19 cellular contexts compared by ENCODE assay signal in genomic region chr10:7696545-7696944, GRCh38. TPM values are rescaled to one million over a fixed set of nuclear protein-coding genes. Genes with fewer than 3 reads are reported as not detected.
DNase-seq lines count a peak whose midpoint lies in the region; ATAC-seq and TF ChIP-seq lines count a peak whose summit lies in the region.
"Had no signal": no experiment of that assay in that cellular context is flagged by ENCODE, and none has a peak within 500 bp of the region (broad histone marks: within the 10 kb centered on the region; RNA-seq: fewer than 3 reads in every experiment).

No MANE protein-coding gene starts in this region.

- TF ChIP-seq POLR2A in thyroid gland (IDR thresholded peaks at IDR 0.05), result no peak

- peak overlapping the region; percentile 6 to 40 for H3K27ac ChIP-seq in coronary artery
- peak overlapping the region; percentile 65 to 79 (median 78) for H3K27ac ChIP-seq in thyroid gland
- no peak overlapping the region for H3K27ac ChIP-seq in endodermal cell (ENCODE audit: low read depth, low read length)
- H3K27ac ChIP-seq: ovary had no signal

- peak; percentile 87 for ATAC-seq in left lobe of liver
- ATAC-seq in GM21619 (IDR thresholded peaks at IDR 0.05; ENCODE audit: unreplicated experiment), result no peak
- ATAC-seq: stimulated activated naive CD8-positive, alpha-beta T cell treated with anti-CD3 and anti-CD28 coated beads, Interleukin-15, Interleukin-2, amounts not matched to agents 100 U/mL and 50 U/mL, for 24 hours had no signal

- peaks cover 6% of the 10 kb centered on the region for H3K9me3 Mint-ChIP-seq in activated CD4-positive, alpha-beta T cell treated with anti-CD3 and anti-CD28 coated beads, Interleukin-2, amount 10 ng/mL, durations not matched to agents 24 days and 14 days
- peaks cover 21% of the 10 kb centered on the region for H3K9me3 Mint-ChIP-seq in endodermal cell

- no peak overlapping the region for H3K27ac Mint-ChIP-seq in activated CD4-positive, alpha-beta T cell treated with anti-CD3 and anti-CD28 coated beads, Interleukin-2, amount 10 ng/mL, durations not matched to agents 24 days and 14 days
- no peak overlapping the region for H3K27ac Mint-ChIP-seq in endodermal cell
- H3K27ac Mint-ChIP-seq: activated CD4-positive, alpha-beta T cell treated with anti-CD3 and anti-CD28 coated beads, Interleukin-2, amount 10 ng/mL, durations not matched to agents 7 days and 5 days; activated naive CD8-positive, alpha-beta T cell treated with anti-CD3 and anti-CD28 coated beads for 36 hours had no signal

- H3K4me3 ChIP-seq in coronary artery (no peak overlapping the region), thyroid gland (replicated peaks in 1 of 3) (no peak overlapping the region), endodermal cell (ENCODE audit: low read length) (no peak overlapping the region)
- H3K4me3 ChIP-seq: ovary had no signal

- peaks cover 5% of the 10 kb centered on the region for H3K27me3 Mint-ChIP-seq in activated CD4-positive, alpha-beta T cell treated with anti-CD3 and anti-CD28 coated beads, Interleukin-2, amount 10 ng/mL, durations not matched to agents 24 days and 14 days
- peaks cover 2% of the 10 kb centered on the region for H3K27me3 Mint-ChIP-seq in endodermal cell (ENCODE audit: insufficient read depth)
- H3K27me3 Mint-ChIP-seq: activated CD4-positive, alpha-beta T cell treated with anti-CD3 and anti-CD28 coated beads, Interleukin-2, amount 10 ng/mL, durations not matched to agents 7 days and 5 days had no signal

- intact Hi-C loops in thyroid gland (cut with DNase I), result no loop called here
- intact Hi-C loops in activated CD4-positive, alpha-beta T cell treated with anti-CD3 and anti-CD28 coated beads, Interleukin-2, amount 10 ng/mL, durations not matched to agents 24 days and 14 days (cut with micrococcal nuclease), result no loop called here

- no peaks in the 10 kb centered on the region for H3K27me3 ChIP-seq in thyroid gland
- no peaks in the 10 kb centered on the region for H3K27me3 ChIP-seq in endodermal cell (ENCODE audit: control insufficient read depth, insufficient read depth, low read length, poor library complexity, severe bottlenecking)
- H3K27me3 ChIP-seq: ovary had no signal

- H3K4me1 ChIP-seq in thyroid gland (peaks cover 22 to 25% of the 10 kb centered on the region in 2 donors), endodermal cell (ENCODE audit: control insufficient read depth, insufficient read depth, low read length) (no peaks in the 10 kb centered on the region)

- no peak overlapping the region for H3K4me3 Mint-ChIP-seq in activated CD4-positive, alpha-beta T cell treated with anti-CD3 and anti-CD28 coated beads, Interleukin-2, amount 10 ng/mL, durations not matched to agents 24 days and 14 days
- H3K4me3 Mint-ChIP-seq in endodermal cell, result no peak overlapping the region
- H3K4me3 Mint-ChIP-seq: activated CD4-positive, alpha-beta T cell treated with anti-CD3 and anti-CD28 coated beads, Interleukin-2, amount 10 ng/mL, durations not matched to agents 7 days and 5 days; activated naive CD8-positive, alpha-beta T cell treated with anti-CD3 and anti-CD28 coated beads for 36 hours had no signal

- no peaks in the 10 kb centered on the region for H3K36me3 ChIP-seq in thyroid gland
- no peaks in the 10 kb centered on the region for H3K36me3 ChIP-seq in endodermal cell (ENCODE audit: control insufficient read depth, insufficient read depth, low read length)
- H3K36me3 ChIP-seq: ovary had no signal

- 18 to 25% methylated on average over 3 of the region's 3 CpGs for WGBS in thyroid gland, 2 donors
- 91 to 95% methylated on average over 3 of the region's 3 CpGs for WGBS in endodermal cell (ENCODE audit: insufficient coverage in 1 of 2, insufficient read length in 1 of 2), 2 experiments

- H3K9ac ChIP-seq in endodermal cell (ENCODE audit: extremely low read depth, low read length, poor library complexity, severe bottlenecking), result no peak overlapping the region

- peaks cover 3% of the 10 kb centered on the region for H3K36me3 Mint-ChIP-seq in activated CD4-positive, alpha-beta T cell treated with anti-CD3 and anti-CD28 coated beads, Interleukin-2, amount 10 ng/mL, durations not matched to agents 24 days and 14 days (ENCODE audit: low read depth)
- H3K36me3 Mint-ChIP-seq in endodermal cell (ENCODE audit: low read depth), result no peaks in the 10 kb centered on the region

- TF ChIP-seq CTCF in coronary artery (IDR thresholded peaks at IDR 0.05) (no peak), thyroid gland (IDR thresholded peaks at IDR 0.05) (no peak), endodermal cell (conservative IDR thresholded peaks at IDR 0.05) (no peak)

- peaks cover 1% of the 10 kb centered on the region for H3K4me1 Mint-ChIP-seq in activated CD4-positive, alpha-beta T cell treated with anti-CD3 and anti-CD28 coated beads, Interleukin-2, amount 10 ng/mL, durations not matched to agents 24 days and 14 days
- no peaks in the 10 kb centered on the region for H3K4me1 Mint-ChIP-seq in endodermal cell
- H3K4me1 Mint-ChIP-seq: activated CD4-positive, alpha-beta T cell treated with anti-CD3 and anti-CD28 coated beads, Interleukin-2, amount 10 ng/mL, durations not matched to agents 7 days and 5 days; activated naive CD8-positive, alpha-beta T cell treated with anti-CD3 and anti-CD28 coated beads for 36 hours had no signal

- H3K9me3 ChIP-seq in thyroid gland (no peaks in the 10 kb centered on the region), endodermal cell (ENCODE audit: control insufficient read depth, low read length) (peaks cover 11% of the 10 kb centered on the region)
- H3K9me3 ChIP-seq: ovary had no signal

- DNase-seq in LoVo (ENCODE audit: low spot score) (peak; percentile 18), coronary artery (ENCODE audit: low spot score) (no peak), left lobe of liver (ENCODE audit: low spot score) (peak; percentile 91), thyroid gland (peak; percentile 97 to 98), retina (no peak), endodermal cell (no peak)
- DNase-seq in activated CD4-positive, alpha-beta T cell treated with anti-CD3 and anti-CD28 coated beads, Interleukin-2, amount 10 ng/mL, durations not matched to agents 24 days and 14 days, result no peak
- DNase-seq: activated CD4-positive, alpha-beta T cell treated with anti-CD3 and anti-CD28 coated beads, Interleukin-2, amount 10 ng/mL, durations not matched to agents 7 days and 5 days; activated naive CD8-positive, alpha-beta T cell treated with anti-CD3 and anti-CD28 coated beads for 36 hours; activated T-cell treated with anti-CD3 and anti-CD28 coated beads, Interleukin-2, amount 50 U/mL, for 1 hour; AML-193; NCI-H187 treated with DMSO at 0.1 percent for 48 hours; NCI-H510A; ovary; stimulated activated naive CD8-positive, alpha-beta T cell treated with anti-CD3 and anti-CD28 coated beads, Interleukin-15, Interleukin-2, amounts not matched to agents 100 U/mL and 50 U/mL, for 24 hours; T1000 had no signal

RNA-seq across cellular contexts. Expression of gene ITIH2, which starts 6.6 kb away (rescaled TPM):
- total RNA-seq in left lobe of liver (471 TPM), thyroid gland (not detected), endodermal cell (not detected)
- total RNA-seq in activated CD4-positive, alpha-beta T cell treated with anti-CD3 and anti-CD28 coated beads, Interleukin-2, amount 10 ng/mL, durations not matched to agents 24 days and 14 days, result not detected in 2 replicates
- polyA plus RNA-seq in endodermal cell (2013, experiment 1 of 2), result not detected
- polyA plus RNA-seq in endodermal cell (2013, experiment 2 of 2), result not detected
- total RNA-seq: activated CD4-positive, alpha-beta T cell treated with anti-CD3 and anti-CD28 coated beads, Interleukin-2, amount 10 ng/mL, durations not matched to agents 7 days and 5 days; activated naive CD8-positive, alpha-beta T cell treated with anti-CD3 and anti-CD28 coated beads for 36 hours; chondrocyte; SK-MEL-5 had no signal

RNA-seq across cellular contexts. Expression of gene ITIH5, which starts 29.8 kb away (rescaled TPM):
- total RNA-seq in left lobe of liver (0.30 TPM), thyroid gland (10 to 100 TPM; 14.4 to 31.3 (median 20.2) TPM), endodermal cell (1 to 10 TPM; 2.9 to 5.3 TPM)
- not detected in 2 replicates for total RNA-seq in activated CD4-positive, alpha-beta T cell treated with anti-CD3 and anti-CD28 coated beads, Interleukin-2, amount 10 ng/mL, durations not matched to agents 24 days and 14 days
- 1.2 TPM for polyA plus RNA-seq in endodermal cell (2013, experiment 1 of 2)
- polyA plus RNA-seq in endodermal cell (2013, experiment 2 of 2), result 1.5 TPM
- total RNA-seq: activated CD4-positive, alpha-beta T cell treated with anti-CD3 and anti-CD28 coated beads, Interleukin-2, amount 10 ng/mL, durations not matched to agents 7 days and 5 days; activated naive CD8-positive, alpha-beta T cell treated with anti-CD3 and anti-CD28 coated beads for 36 hours had no signal

Comparison
In these comparisons a context has a peak if more than half of its experiments do, and no peak if none do; other contexts are left out.
1. DNase-seq: peak in LoVo (single experiment), left lobe of liver (single experiment) and thyroid gland (2 of 2); none in coronary artery (single experiment), retina (single experiment), activated CD4-positive, alpha-beta T cell treated with anti-CD3 and anti-CD28 coated beads, Interleukin-2, amount 10 ng/mL, durations not matched to agents 24 days and 14 days (single experiment) and endodermal cell (single experiment).
2. RNA of gene ITIH2, which starts 6.6 kb away (total RNA-seq): 471 TPM in left lobe of liver (single experiment); not detected in endodermal cell, not detected in thyroid gland and not detected in activated CD4-positive, alpha-beta T cell treated with anti-CD3 and anti-CD28 coated beads, Interleukin-2, amount 10 ng/mL, durations not matched to agents 24 days and 14 days; every median in the first group is over 100 times any median in the second.